In the genomic region with DNA sequence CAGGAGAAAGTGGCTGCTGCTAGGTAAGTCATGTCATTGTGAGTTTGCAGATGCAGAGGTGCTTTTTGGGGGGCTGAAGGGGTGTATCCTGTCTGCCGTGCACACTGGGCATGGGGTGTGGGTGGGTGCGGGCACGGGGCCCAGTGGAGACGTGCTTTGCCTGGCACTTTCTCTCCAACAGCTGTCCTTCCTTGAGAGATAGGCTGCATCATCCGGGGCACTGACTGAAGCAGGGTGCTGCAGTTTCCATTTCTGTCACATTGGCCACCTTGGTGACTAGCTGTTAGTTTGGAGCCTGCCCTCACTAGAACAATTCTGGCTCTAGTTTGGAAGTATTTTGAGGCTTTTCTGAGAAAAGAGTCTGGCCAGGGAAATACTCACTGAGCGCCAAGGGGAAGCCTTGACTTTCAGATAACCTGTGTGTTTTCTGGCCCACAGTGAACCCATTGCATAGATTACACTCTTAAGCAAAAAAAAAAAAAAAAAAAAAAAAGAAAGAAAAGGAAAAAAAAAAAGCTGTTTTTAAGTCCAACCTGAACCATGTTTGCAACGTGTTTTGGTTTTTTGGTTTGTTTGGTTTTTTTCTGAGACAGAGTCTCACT, we compare ENCODE assay signal across 1 cellular context.
A peak's percentile ranks its signal among the peaks of the same experiment; 100 is the strongest.
TF ChIP-seq lines count a peak whose summit lies in the region.

No MANE protein-coding gene starts in this region.

TF ChIP-seq in SK-N-SH, 30 proteins besides CTCF, POLR2A, EP300 and RAD21:
- TF ChIP-seq RFX5 (IDR thresholded peaks at IDR 0.05; ENCODE audit: low read length) (no peak), MXI1 (IDR thresholded peaks at IDR 0.05; ENCODE audit: low read depth, low read length) (peak; percentile 4; the same call in 1 of the 2 replicates)
